In the genomic region with DNA sequence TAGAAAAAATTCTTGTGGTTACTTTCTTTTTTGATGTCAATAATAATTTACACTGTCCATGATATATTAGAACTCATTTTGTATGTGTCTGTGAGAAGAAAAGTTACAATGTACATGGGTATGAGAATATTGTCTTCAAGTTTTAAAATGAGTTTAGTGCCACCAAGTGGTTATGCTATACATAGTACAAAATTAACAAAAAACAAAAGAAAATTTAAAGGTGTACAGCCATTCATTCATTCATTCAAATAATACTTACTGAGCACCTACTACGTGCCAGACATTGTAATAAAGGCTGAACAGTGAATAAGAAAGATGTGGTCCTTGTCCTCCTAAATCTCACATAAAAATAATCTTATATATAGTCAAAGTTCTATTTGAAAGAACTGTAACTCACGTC, we compare ENCODE assay signal across 10 cellular contexts. TPM values are rescaled to one million over a fixed set of nuclear protein-coding genes. Genes with fewer than 3 reads are reported as not detected.
A peak's percentile ranks its signal among the peaks of the same experiment; 100 is the strongest.
DNase-seq lines count a peak whose midpoint lies in the region; ATAC-seq, FAIRE-seq and TF ChIP-seq lines count a peak whose summit lies in the region.
"Had no signal": no experiment of that assay in that cellular context is flagged by ENCODE, and none has a peak within 500 bp of the region (broad histone marks: within the 10 kb centered on the region; RNA-seq: fewer than 3 reads in every experiment).

No MANE protein-coding gene starts in this region.

- TF ChIP-seq CTCF in astrocyte (IDR thresholded peaks at IDR 0.05; ENCODE audit: insufficient read depth, low read depth, low read length), result peak; percentile 19

- DNase-seq in GM12892 (ENCODE audit: insufficient read length) (no peak), astrocyte (ENCODE audit: low read depth) (no peak), mesenchymal stem cell (peak; percentile 25), NCI-H187 treated with DMSO at 0.1 percent for 48 hours (lab: John Stamatoyannopoulos, UW) (no peak), NCI-H446 treated with DMSO at 0.1 percent for 48 hours (lab: John Stamatoyannopoulos, UW) (no peak), COR-L47 (lab: John Stamatoyannopoulos, UW) (no peak), MG63 (no peak)
- DNase-seq: activated naive CD8-positive, alpha-beta T cell treated with anti-CD3 and anti-CD28 coated beads, Interleukin-2, amount 50 U/mL, for 24 hours; NCI-H774 had no signal

- H3K9me3 ChIP-seq in astrocyte (ENCODE audit: insufficient read depth, low read depth, low read length) (no peaks in the 10 kb centered on the region), mesenchymal stem cell (ENCODE audit: control insufficient read depth, low read length) (no peaks in the 10 kb centered on the region), MG63 (no peaks in the 10 kb centered on the region)

- H2AFZ ChIP-seq in astrocyte (ENCODE audit: low read depth, low read length), result no peak overlapping the region
- no peak overlapping the region for H2AFZ ChIP-seq in mesenchymal stem cell (ENCODE audit: low read depth, low read length)

- no peak overlapping the region for H4K8ac ChIP-seq in mesenchymal stem cell (ENCODE audit: low read length)

- no peak for TF ChIP-seq POLR2A in GM12892 (IDR thresholded peaks at IDR 0.05; ENCODE audit: low read depth, low read length)

- H3K18ac ChIP-seq in mesenchymal stem cell (ENCODE audit: low read depth in 1 of 2, low read length in 2 of 2), result no peak overlapping the region

- H3K79me1 ChIP-seq in mesenchymal stem cell (replicated peaks; ENCODE audit: low read length, poor library complexity, severe bottlenecking), result peaks cover 3% of the 10 kb centered on the region

- no peak overlapping the region for H4K91ac ChIP-seq in mesenchymal stem cell (ENCODE audit: low read length)

- H3K4me2 ChIP-seq in astrocyte (ENCODE audit: low read length), result no peak overlapping the region
- no peak overlapping the region for H3K4me2 ChIP-seq in mesenchymal stem cell (ENCODE audit: low read length, poor library complexity, severe bottlenecking)

- H2BK120ac ChIP-seq in mesenchymal stem cell (ENCODE audit: low read depth, low read length), result no peak overlapping the region

- no peak overlapping the region for H3K4me3 Mint-ChIP-seq in astrocyte (ENCODE audit: unreplicated experiment)
- H3K4me3 Mint-ChIP-seq: activated naive CD8-positive, alpha-beta T cell treated with anti-CD3 and anti-CD28 coated beads, Interleukin-2, amount 50 U/mL, for 24 hours had no signal

- H2BK12ac ChIP-seq in mesenchymal stem cell (ENCODE audit: low read length in 2 of 2), result no peak overlapping the region

- no peaks in the 10 kb centered on the region for H3K27me3 Mint-ChIP-seq in astrocyte (ENCODE audit: low read depth, unreplicated experiment)
- H3K27me3 Mint-ChIP-seq: activated naive CD8-positive, alpha-beta T cell treated with anti-CD3 and anti-CD28 coated beads, Interleukin-2, amount 50 U/mL, for 24 hours had no signal

- no peaks in the 10 kb centered on the region for H3K27me3 ChIP-seq in astrocyte (ENCODE audit: insufficient read depth, low read length)
- no peaks in the 10 kb centered on the region for H3K27me3 ChIP-seq in mesenchymal stem cell (ENCODE audit: control insufficient read depth in 1 of 2, insufficient read depth in 1 of 2, low read length in 2 of 2)
- H3K27me3 ChIP-seq in MG63, result no peaks in the 10 kb centered on the region

- H3K23ac ChIP-seq in mesenchymal stem cell (ENCODE audit: low read length in 2 of 2), result no peak overlapping the region

- H3K9ac ChIP-seq in astrocyte (ENCODE audit: low read length), result no peak overlapping the region
- H3K9ac ChIP-seq in mesenchymal stem cell (ENCODE audit: low read length), result no peak overlapping the region

- WGBS in mesenchymal stem cell, result no CpG with 5 or more reads among the region's 2 CpGs

- no peak overlapping the region for H2BK5ac ChIP-seq in mesenchymal stem cell (ENCODE audit: low read depth, low read length, poor library complexity, severe bottlenecking)

- H4K20me1 ChIP-seq in astrocyte (ENCODE audit: insufficient read depth, low read length), result no peaks in the 10 kb centered on the region

- no peak overlapping the region for H3K27ac Mint-ChIP-seq in astrocyte (ENCODE audit: unreplicated experiment)
- H3K27ac Mint-ChIP-seq: activated naive CD8-positive, alpha-beta T cell treated with anti-CD3 and anti-CD28 coated beads, Interleukin-2, amount 50 U/mL, for 24 hours had no signal

- peaks cover 39% of the 10 kb centered on the region for H3K79me2 ChIP-seq in astrocyte (ENCODE audit: insufficient read depth, low read length)

- H3K36me3 ChIP-seq in astrocyte (ENCODE audit: insufficient read depth, low read length), result peaks cover 8% of the 10 kb centered on the region
- peaks cover 0 to 30% of the 10 kb centered on the region in 2 experiments for H3K36me3 ChIP-seq in mesenchymal stem cell (ENCODE audit: control insufficient read depth in 1 of 2, insufficient read depth in 2 of 2, low read depth in 1 of 2, low read length in 2 of 2)
- H3K36me3 ChIP-seq in MG63, result peaks cover 38% of the 10 kb centered on the region

- H3K4me1 ChIP-seq in astrocyte (ENCODE audit: insufficient read depth, low read length) (no peaks in the 10 kb centered on the region), mesenchymal stem cell (ENCODE audit: control insufficient read depth, insufficient read depth, low read depth, low read length) (no peaks in the 10 kb centered on the region)

- H3K36me3 Mint-ChIP-seq in astrocyte (ENCODE audit: low read depth, unreplicated experiment), result peaks cover 6% of the 10 kb centered on the region

- no peak overlapping the region for H3K4me3 ChIP-seq in astrocyte (ENCODE audit: insufficient read depth, low read depth, low read length)
- H3K4me3 ChIP-seq in mesenchymal stem cell (ENCODE audit: insufficient read depth in 1 of 2, low read depth in 1 of 2, low read length in 2 of 2), result no peak overlapping the region
- H3K4me3 ChIP-seq in MG63, result no peak overlapping the region

- H3K27ac ChIP-seq in astrocyte (ENCODE audit: low read depth, low read length) (no peak overlapping the region), mesenchymal stem cell (ENCODE audit: low read length, poor library complexity, severe bottlenecking) (no peak overlapping the region)

- peak; percentile 77 for ATAC-seq in HG03159 (IDR thresholded peaks at IDR 0.05; ENCODE audit: unreplicated experiment)
- ATAC-seq: activated naive CD8-positive, alpha-beta T cell treated with anti-CD3 and anti-CD28 coated beads, Interleukin-2, amount 50 U/mL, for 24 hours had no signal

- no peaks in the 10 kb centered on the region for H3K4me1 Mint-ChIP-seq in astrocyte (ENCODE audit: low read depth, unreplicated experiment)

- no peak overlapping the region for H3K14ac ChIP-seq in mesenchymal stem cell (ENCODE audit: low read length in 2 of 2)

- no peak overlapping the region for H2AK5ac ChIP-seq in mesenchymal stem cell (ENCODE audit: low read length, severe bottlenecking)

- H3K9me3 Mint-ChIP-seq in astrocyte (ENCODE audit: unreplicated experiment), result no peaks in the 10 kb centered on the region
- H3K9me3 Mint-ChIP-seq: activated naive CD8-positive, alpha-beta T cell treated with anti-CD3 and anti-CD28 coated beads, Interleukin-2, amount 50 U/mL, for 24 hours had no signal

- FAIRE-seq in GM12892 (lab: Jason Lieb, UNC), result peak; percentile 50
- FAIRE-seq in astrocyte (lab: Jason Lieb, UNC), result peak; percentile 13

- no peak overlapping the region for H3K4ac ChIP-seq in mesenchymal stem cell (ENCODE audit: low read depth in 1 of 2, low read length in 2 of 2)

- no peak overlapping the region for H2BK15ac ChIP-seq in mesenchymal stem cell (ENCODE audit: low read depth, poor library complexity, severe bottlenecking)

RNA-seq across cellular contexts. Expression of a gene that starts 27.7 kb away (rescaled TPM):
- polyA plus RNA-seq in GM12892 (2012; ENCODE audit: missing spikeins), result 61.7 TPM
- 26.4 and 33.3 TPM in 2 replicates for total RNA-seq in astrocyte
- polyA plus RNA-seq in mesenchymal stem cell (2013, experiment 1 of 2), result 21.6 TPM
- polyA plus RNA-seq in mesenchymal stem cell (2013, experiment 2 of 2), result 22.2 TPM
- 70.5 and 143 TPM in 2 replicates for total RNA-seq in MG63 (2014; rRNA removed; shearing (Covaris generic); ENCODE audit: low replicate concordance)

RNA-seq across cellular contexts. Expression of a gene that starts 28.0 kb away (rescaled TPM):
- polyA plus RNA-seq in GM12892 (2012; ENCODE audit: missing spikeins), result 30.4 TPM
- 120 and 134 TPM in 2 replicates for total RNA-seq in astrocyte
- polyA plus RNA-seq in mesenchymal stem cell (2013, experiment 1 of 2), result 31.3 TPM
- polyA plus RNA-seq in mesenchymal stem cell (2013, experiment 2 of 2), result 28.6 TPM
- total RNA-seq in MG63 (2014; rRNA removed; shearing (Covaris generic); ENCODE audit: low replicate concordance), result 65.6 and 81.6 TPM in 2 replicates
